ENCODE assay signal across 27 cellular contexts in genomic region chr3:105423392-105423791, GRCh38.
"Had no signal": no experiment of that assay in that cellular context is flagged by ENCODE, and none has a peak within 500 bp of the region (broad histone marks: within the 10 kb centered on the region; RNA-seq: fewer than 3 reads in every experiment).

No MANE protein-coding gene starts in this region.

- ATAC-seq: natural killer cell; right cardiac atrium; sciatic nerve; stimulated activated naive B cell treated with anti-CD40 and anti-IgM and Interleukin-4, amounts not matched to agents 10 μg/mL and 1 μg/mL and 100 μg/mL, for 72 hours; stimulated activated naive CD8-positive, alpha-beta T cell treated with anti-CD3 and anti-CD28 coated beads, Interleukin-15, Interleukin-2, amounts not matched to agents 100 U/mL and 50 U/mL, for 24 hours had no signal

- H3K27ac ChIP-seq: left ventricle myocardium inferior, neural progenitor cell, neutrophil, ovary, skin epidermis, stomach, testis, thyroid gland, transverse colon, upper lobe of left lung, vagina had no signal

- H3K36me3 ChIP-seq: left ventricle myocardium inferior, neural progenitor cell, neutrophil, ovary, stomach, thyroid gland, transverse colon, upper lobe of left lung, vagina had no signal

- DNase-seq: islet precursor cell; left ventricle myocardium inferior; mesendoderm; naive B cell; natural killer cell; nephron progenitor cell; occipital lobe; ovary; retina; right cardiac atrium; stimulated activated CD4-positive, alpha-beta T cell treated with anti-CD3 and anti-CD28 coated beads, Interleukin-12 subunit alpha, Interleukin-12 subunit beta, amount 100 ng/mL, for 4 hours; stimulated activated CD4-positive, alpha-beta T cell treated with anti-CD3 and anti-CD28 coated beads, Interleukin-15, amount 100 ng/mL, for 24 hours; stimulated activated CD4-positive, alpha-beta T cell treated with anti-CD3 and anti-CD28 coated beads, Interleukin-2, amount 100 ng/mL, for 24 hours; stimulated activated CD4-positive, alpha-beta T cell treated with anti-CD3 and anti-CD28 coated beads, Interleukin-4, amount 100 ng/mL, for 1 hour; stimulated activated naive B cell treated with anti-CD40 and anti-IgM and Interleukin-4, amounts not matched to agents 10 μg/mL and 1 μg/mL and 100 μg/mL, for 72 hours; stimulated activated naive CD8-positive, alpha-beta T cell treated with anti-CD3 and anti-CD28 coated beads, Interleukin-15, Interleukin-2, amounts not matched to agents 100 U/mL and 50 U/mL, for 24 hours; stomach; testis; thyroid gland; transverse colon; upper lobe of left lung had no signal

- H3K4me3 ChIP-seq: left ventricle myocardium inferior, lung, neural progenitor cell, ovary, skin epidermis, stomach, testis, thyroid gland, transverse colon, upper lobe of left lung, vagina had no signal

- H2AFZ ChIP-seq: neural progenitor cell had no signal

- H3K9me3 ChIP-seq: left ventricle myocardium inferior, neutrophil, ovary, stomach, testis, thyroid gland, transverse colon, upper lobe of left lung, vagina had no signal

- H3K27me3 ChIP-seq: neural progenitor cell, neutrophil, ovary, stomach, testis, thyroid gland, transverse colon, upper lobe of left lung, vagina had no signal

- H3K4me1 ChIP-seq: left ventricle myocardium inferior, stomach, testis, thyroid gland, transverse colon, upper lobe of left lung, vagina had no signal
